Comparison of ENCODE assay signal across 1 cellular context in genomic region chrX:69538321-69538876, GRCh38.
TF ChIP-seq lines count a peak whose summit lies in the region.

No MANE protein-coding gene starts in this region.

TF ChIP-seq in K562, 482 proteins besides CTCF, POLR2A, EP300 and RAD21 (continued from another document):
- no peak for TF ChIP-seq CBX8 (IDR thresholded peaks at IDR 0.05; ENCODE audit: borderline replicate concordance, extremely low read depth, low read depth, low read length, poor library complexity, severe bottlenecking)
- peak; percentile 58 for TF ChIP-seq SMC3 (conservative IDR thresholded peaks at IDR 0.05; ENCODE audit: insufficient read depth, low read depth, low read length)
- TF ChIP-seq TFAP4 (CRISPR knock-in tag; IDR thresholded peaks at IDR 0.05; ENCODE audit: borderline replicate concordance): 0 out of 2 replicates have a peak, but pooled peaks have one; percentile 20
- no peak for TF ChIP-seq JUND (IDR thresholded peaks at IDR 0.05; ENCODE audit: borderline replicate concordance, low read depth, low read length)
- TF ChIP-seq JUND (tag; IDR thresholded peaks at IDR 0.05; ENCODE audit: borderline replicate concordance, low read depth, low read length): no peak
- TF ChIP-seq ZNF586 (CRISPR knock-in tag; conservative IDR thresholded peaks at IDR 0.05): no peak
